1 cellular context compared by ENCODE assay signal in genomic region chrX:12570859-12571501, GRCh38.
A peak's percentile ranks its signal among the peaks of the same experiment; 100 is the strongest.
TF ChIP-seq lines count a peak whose summit lies in the region.

No MANE protein-coding gene starts in this region.

TF ChIP-seq in GM12878, 131 proteins besides CTCF, POLR2A, EP300 and RAD21 (continued from another document):
- peak; percentile 46; the same call in 1 of the 2 replicates for TF ChIP-seq RELB (IDR thresholded peaks at IDR 0.05; ENCODE audit: low read depth)
- TF ChIP-seq TCF12 (IDR thresholded peaks at IDR 0.05; ENCODE audit: low read depth, low read length) = no peak
- peak; percentile 90 for TF ChIP-seq BMI1 (IDR thresholded peaks at IDR 0.05; ENCODE audit: borderline replicate concordance)
TF ChIP-seq in GM12878: peak in this region for 3.
